Comparison of ENCODE assay signal across 9 cellular contexts in genomic region chr22:46149493-46149997, GRCh38. TPM values are rescaled to one million over a fixed set of nuclear protein-coding genes. Genes with fewer than 3 reads are reported as not detected.
DNase-seq lines count a peak whose midpoint lies in the region; ATAC-seq, FAIRE-seq and TF ChIP-seq lines count a peak whose summit lies in the region.
"Had no signal": no experiment of that assay in that cellular context is flagged by ENCODE, and none has a peak within 500 bp of the region (broad histone marks: within the 10 kb centered on the region; RNA-seq: fewer than 3 reads in every experiment).

No MANE protein-coding gene starts in this region.

- peak overlapping the region; percentile 80 for H2AFZ ChIP-seq in astrocyte (ENCODE audit: low read depth, low read length)

- H3K4me1 ChIP-seq in astrocyte (ENCODE audit: insufficient read depth, low read length) (peaks cover 11% of the 10 kb centered on the region), iPS DF 6.9 (ENCODE audit: control insufficient read depth, insufficient read depth, low read length) (peaks cover 1% of the 10 kb centered on the region)

- no peak overlapping the region for H3K27ac Mint-ChIP-seq in astrocyte (ENCODE audit: unreplicated experiment)

- TF ChIP-seq CTCF in astrocyte (IDR thresholded peaks at IDR 0.05; ENCODE audit: insufficient read depth, low read depth, low read length) (no peak), retinal pigment epithelial cell (conservative IDR thresholded peaks at IDR 0.05; ENCODE audit: low read depth, low read length) (no peak)

- H3K27ac ChIP-seq in SK-N-MC (no peak overlapping the region), astrocyte (ENCODE audit: low read depth, low read length) (no peak overlapping the region), iPS DF 6.9 (ENCODE audit: low read length) (no peak overlapping the region)

- H3K4me2 ChIP-seq in astrocyte (ENCODE audit: low read length): peak overlapping the region; percentile 92

- no peak for ATAC-seq in GM21360 (IDR thresholded peaks at IDR 0.05; ENCODE audit: unreplicated experiment)

- H3K79me2 ChIP-seq in astrocyte (ENCODE audit: insufficient read depth, low read length): no peaks in the 10 kb centered on the region

- DNase-seq in NCI-H345 (lab: John Stamatoyannopoulos, UW) (peak; percentile 52), NCI-H345 treated with DMSO at 0.1 percent for 48 hours (lab: John Stamatoyannopoulos, UW; ENCODE audit: unreplicated experiment) (no peak), SK-N-MC (ENCODE audit: low read depth, low spot score) (no peak), astrocyte (ENCODE audit: low read depth) (no peak), iPS DF 6.9 (ENCODE audit: low read depth, low spot score) (no peak), retinal pigment epithelial cell (ENCODE audit: low read depth) (peak; percentile 48), NCI-H2107 treated with DMSO at 0.1 percent for 48 hours (lab: John Stamatoyannopoulos, UW; ENCODE audit: unreplicated experiment) (no peak)

- peaks cover 8% of the 10 kb centered on the region for H4K20me1 ChIP-seq in astrocyte (ENCODE audit: insufficient read depth, low read length)

- no CpG with 5 or more reads among the region's 36 CpGs for WGBS in iPS DF 6.9 (ENCODE audit: insufficient coverage, insufficient read length)

- peak overlapping the region; percentile 79 for H3K4me3 Mint-ChIP-seq in astrocyte (ENCODE audit: unreplicated experiment)

- no peak for FAIRE-seq in astrocyte (lab: Jason Lieb, UNC)
- FAIRE-seq: endometrium had no signal

- peaks cover 38% of the 10 kb centered on the region for H3K27me3 Mint-ChIP-seq in astrocyte (ENCODE audit: low read depth, unreplicated experiment)

- peaks cover 21% of the 10 kb centered on the region for H3K27me3 ChIP-seq in astrocyte (ENCODE audit: insufficient read depth, low read length)
- H3K27me3 ChIP-seq in iPS DF 6.9 (ENCODE audit: control insufficient read depth, insufficient read depth, low read length): peaks cover 20% of the 10 kb centered on the region

- H3K9ac ChIP-seq in SK-N-MC (ENCODE audit: insufficient read length): no peak overlapping the region
- H3K9ac ChIP-seq in astrocyte (ENCODE audit: low read length): peak overlapping the region; percentile 46

- H3K4me1 Mint-ChIP-seq in astrocyte (ENCODE audit: low read depth, unreplicated experiment): peaks cover 2% of the 10 kb centered on the region

- H3K9me3 Mint-ChIP-seq in astrocyte (ENCODE audit: unreplicated experiment): peaks cover 5% of the 10 kb centered on the region

- H3K9me3 ChIP-seq in SK-N-MC (ENCODE audit: low read depth, low read length) (no peaks in the 10 kb centered on the region), astrocyte (ENCODE audit: insufficient read depth, low read depth, low read length) (no peaks in the 10 kb centered on the region), iPS DF 6.9 (ENCODE audit: control insufficient read depth, insufficient read depth, low read length) (no peaks in the 10 kb centered on the region)

- H3K36me3 ChIP-seq in SK-N-MC (ENCODE audit: insufficient read depth, low read length) (no peaks in the 10 kb centered on the region), astrocyte (ENCODE audit: insufficient read depth, low read length) (no peaks in the 10 kb centered on the region), iPS DF 6.9 (ENCODE audit: control insufficient read depth, insufficient read depth, low read length) (no peaks in the 10 kb centered on the region)

- peaks cover 8% of the 10 kb centered on the region for H3K36me3 Mint-ChIP-seq in astrocyte (ENCODE audit: low read depth, unreplicated experiment)

- H3K4me3 ChIP-seq in SK-N-MC (peak overlapping the region; percentile 79), astrocyte (ENCODE audit: insufficient read depth, low read depth, low read length) (peak overlapping the region; percentile 55), iPS DF 6.9 (ENCODE audit: low read length) (peak overlapping the region; percentile 81), retinal pigment epithelial cell (ENCODE audit: low read length) (peak overlapping the region; percentile 70)

RNA-seq across cellular contexts. Expression of gene PPARA, which starts 0.8 kb away (rescaled TPM):
- 8.4 and 9.6 TPM in 2 replicates for total RNA-seq in astrocyte

Comparison
In these comparisons a context has a peak if more than half of its experiments do, and no peak if none do; other contexts are left out.
1. DNase-seq: peak in NCI-H345 (single experiment) and retinal pigment epithelial cell (single experiment); none in NCI-H345 treated with DMSO at 0.1 percent for 48 hours (single experiment), SK-N-MC (single experiment), astrocyte (single experiment), iPS DF 6.9 (single experiment) and NCI-H2107 treated with DMSO at 0.1 percent for 48 hours (single experiment).
2. Peak in every context shown above with its lines, with median percentiles within 50 percentile points of each other: H3K4me3 ChIP-seq.